Comparison of ENCODE assay signal across 8 cellular contexts in the genomic region with DNA sequence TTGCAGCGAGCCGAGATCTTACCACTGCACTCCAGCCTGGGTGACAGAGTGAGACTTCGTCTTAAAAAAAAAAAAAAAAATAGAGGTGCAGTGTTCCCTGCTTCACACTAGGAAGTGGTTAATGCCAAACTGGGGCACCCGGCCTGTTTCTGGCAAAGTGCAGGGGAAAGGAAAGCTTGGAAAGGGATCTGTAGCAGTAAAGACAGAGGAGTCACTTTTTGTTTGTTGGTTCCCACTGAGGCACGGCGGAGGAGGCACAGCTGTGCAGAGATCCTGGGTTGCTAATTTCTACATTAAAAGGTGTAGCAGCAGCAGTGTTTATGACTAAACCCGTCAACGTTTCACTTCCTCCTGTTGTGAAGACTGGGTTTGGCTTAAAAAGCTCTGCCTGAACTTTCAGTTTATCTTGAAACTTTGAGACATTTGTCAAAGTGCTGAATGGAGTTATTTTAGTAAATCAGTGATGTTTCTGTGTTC.
DNase-seq lines count a peak whose midpoint lies in the region; ATAC-seq and TF ChIP-seq lines count a peak whose summit lies in the region.

No MANE protein-coding gene starts in this region.

- H3K27me3 ChIP-seq in BLaER1 = no peaks in the 10 kb centered on the region

- H3K9me3 Mint-ChIP-seq in activated CD4-positive, alpha-beta memory T cell treated with anti-CD3 and anti-CD28 coated beads, Interleukin-2, amount 10 ng/mL, durations not matched to agents 7 days and 5 days = no peaks in the 10 kb centered on the region

- H3K4me2 ChIP-seq in BLaER1 = peak overlapping the region; percentile 42

- CTCF ChIA-PET in activated CD4-positive, alpha-beta memory T cell treated with anti-CD3 and anti-CD28 coated beads, Interleukin-2, amount 10 ng/mL, durations not matched to agents 7 days and 5 days (lab: Charles Lee) = interaction anchor here (0.7 to 2.1 kb wide), 10 partner anchors 20 to 759 kb away, joined by 3 to 8 read pairs (median 3); no protein-coding TSS in a partner anchor

- H4K20me1 ChIP-seq in BLaER1 = no peaks in the 10 kb centered on the region

- peak overlapping the region; percentile 51; the same call in 1 of the 2 replicates for H3K27ac ChIP-seq in BLaER1

- peaks cover 24% of the 10 kb centered on the region for H3K4me1 ChIP-seq in BLaER1

- no peak overlapping the region for H3K27ac Mint-ChIP-seq in activated CD4-positive, alpha-beta memory T cell treated with anti-CD3 and anti-CD28 coated beads, Interleukin-2, amount 10 ng/mL, durations not matched to agents 7 days and 5 days

- intact Hi-C loops in lower leg skin (cut with DNase I; ENCODE audit: low total_unique reads) = no loop called here

- no peaks in the 10 kb centered on the region for H3K36me3 Mint-ChIP-seq in activated CD4-positive, alpha-beta memory T cell treated with anti-CD3 and anti-CD28 coated beads, Interleukin-2, amount 10 ng/mL, durations not matched to agents 7 days and 5 days (ENCODE audit: low read depth)

- H3K27me3 Mint-ChIP-seq in activated CD4-positive, alpha-beta memory T cell treated with anti-CD3 and anti-CD28 coated beads, Interleukin-2, amount 10 ng/mL, durations not matched to agents 7 days and 5 days = no peaks in the 10 kb centered on the region

- ATAC-seq in GM19438 (IDR thresholded peaks at IDR 0.05; ENCODE audit: low read depth, unreplicated experiment) (peak; percentile 82), HG03432 (IDR thresholded peaks at IDR 0.05; ENCODE audit: unreplicated experiment) (peak; percentile 95), left lobe of liver (peak; percentile 21)

- H3K9ac ChIP-seq in BLaER1 = no peak overlapping the region

- H3K4me3 ChIP-seq in BLaER1 (no peak overlapping the region), lower leg skin (ENCODE audit: low read depth, poor library complexity, severe bottlenecking) (no peak overlapping the region)

- no peaks in the 10 kb centered on the region for H3K36me3 ChIP-seq in BLaER1

- POLR2A ChIA-PET in activated CD4-positive, alpha-beta memory T cell treated with anti-CD3 and anti-CD28 coated beads, Interleukin-2, amount 10 ng/mL, durations not matched to agents 7 days and 5 days (lab: Charles Lee) = interaction anchor here (1.2 to 3.1 kb wide), 5 partner anchors 10 to 38 kb away, joined by 3 to 17 read pairs (median 7); no protein-coding TSS in a partner anchor

- TF ChIP-seq POLR2A in lower leg skin (IDR thresholded peaks at IDR 0.05) = no peak

- H3K9me3 ChIP-seq in BLaER1 = no peaks in the 10 kb centered on the region

- H3K4me1 Mint-ChIP-seq in activated CD4-positive, alpha-beta memory T cell treated with anti-CD3 and anti-CD28 coated beads, Interleukin-2, amount 10 ng/mL, durations not matched to agents 7 days and 5 days = no peaks in the 10 kb centered on the region

- peak overlapping the region; percentile 76 for H3K4me3 Mint-ChIP-seq in activated CD4-positive, alpha-beta memory T cell treated with anti-CD3 and anti-CD28 coated beads, Interleukin-2, amount 10 ng/mL, durations not matched to agents 7 days and 5 days

- 36 to 48% methylated on average over 8 of the region's 8 CpGs for WGBS in lower leg skin, 2 donors

- no peak for TF ChIP-seq CTCF in lower leg skin (IDR thresholded peaks at IDR 0.05)

- peak; percentile 58 for DNase-seq in activated CD4-positive, alpha-beta memory T cell treated with anti-CD3 and anti-CD28 coated beads, Interleukin-2, amount 10 ng/mL, durations not matched to agents 7 days and 5 days
- no peak for DNase-seq in left lobe of liver (ENCODE audit: low spot score)
- DNase-seq in lower leg skin (ENCODE audit: low spot score in 2 of 2) = no peak
- no peak for DNase-seq in ecto neural progenitor cell (ENCODE audit: low spot score)
- no peak for DNase-seq in NCI-H1436 (lab: John Stamatoyannopoulos, UW)

Comparison
In these comparisons a context has a peak if more than half of its experiments do, and no peak if none do; other contexts are left out.
1. ATAC-seq: peak in every context shown above with its lines; median percentile 95 in HG03432; 82 in GM19438; 21 in left lobe of liver.